26 cellular contexts compared by ENCODE assay signal in genomic region chr6:159642995-159643394, GRCh38.
"Had no signal": no experiment of that assay in that cellular context is flagged by ENCODE, and none has a peak within 500 bp of the region (broad histone marks: within the 10 kb centered on the region; RNA-seq: fewer than 3 reads in every experiment).

No MANE protein-coding gene starts in this region.

- ATAC-seq: stimulated activated effector memory CD8-positive, alpha-beta T cell treated with anti-CD3 and anti-CD28 coated beads, Interleukin-12 subunit alpha, Interleukin-12 subunit beta, amount 100 ng/mL, for 72 hours; stimulated activated memory B cell treated with anti-CD40 and anti-IgM and Interleukin-4, amounts not matched to agents 10 μg/mL and 1 μg/mL and 100 μg/mL, for 72 hours; stimulated activated naive B cell treated with anti-CD40 and anti-IgM and Interleukin-4, amounts not matched to agents 10 μg/mL and 1 μg/mL and 100 μg/mL, for 72 hours; stimulated activated naive CD8-positive, alpha-beta T cell treated with anti-CD3 and anti-CD28 coated beads, Interleukin-15, amount 100 ng/mL, for 72 hours; stimulated activated naive CD8-positive, alpha-beta T cell treated with anti-CD3 and anti-CD28 coated beads, Interleukin-15, Interleukin-2, amounts not matched to agents 100 U/mL and 50 U/mL, for 24 hours; upper lobe of right lung had no signal

- H3K4me1 ChIP-seq: stomach, suprapubic skin, testis, thyroid gland, tibial artery, transverse colon, upper lobe of left lung, upper lobe of right lung, uterus, vagina had no signal

- H3K36me3 ChIP-seq: suprapubic skin, thoracic aorta, thyroid gland, tibial nerve, transverse colon, upper lobe of left lung, upper lobe of right lung, uterus, vagina had no signal

- H3K9me3 ChIP-seq: suprapubic skin, testis, thoracic aorta, thyroid gland, tibial artery, tibial nerve, transverse colon, upper lobe of left lung, upper lobe of right lung, uterus, vagina had no signal

- DNase-seq: stimulated activated CD4-positive, alpha-beta T cell treated with anti-CD3 and anti-CD28 coated beads, Interleukin-2, amount 100 ng/mL, for 48 hours; stimulated activated CD4-positive, alpha-beta T cell treated with anti-CD3 and anti-CD28 coated beads, Interleukin-4, amount 100 ng/mL, for 1 hour; stimulated activated CD4-positive, alpha-beta T cell treated with anti-CD3 and anti-CD28 coated beads, Interleukin-4, amount 100 ng/mL, for 24 hours; stimulated activated CD4-positive, alpha-beta T cell treated with anti-CD3 and anti-CD28 coated beads, Interleukin-4, amount 100 ng/mL, for 4 hours; stimulated activated CD8-positive, alpha-beta memory T cell treated with anti-CD3 and anti-CD28 coated beads, Interleukin-4, amount 100 ng/mL, for 48 hours; stimulated activated naive B cell treated with anti-CD40 and anti-IgM and Interleukin-4, amounts not matched to agents 10 μg/mL and 1 μg/mL and 100 μg/mL, for 72 hours; stimulated activated naive CD4-positive, alpha-beta T cell; stimulated activated naive CD4-positive, alpha-beta T cell treated with Interleukin-2 at 50 U/mL for 16 hours; stimulated activated naive CD8-positive, alpha-beta T cell treated with anti-CD3 and anti-CD28 coated beads, Interleukin-15, amount 100 ng/mL, for 72 hours; stimulated activated naive CD8-positive, alpha-beta T cell treated with anti-CD3 and anti-CD28 coated beads, Interleukin-15, Interleukin-2, amounts not matched to agents 100 U/mL and 50 U/mL, for 24 hours; stomach; substantia nigra; testis; thyroid gland; tibial artery; transverse colon; trophoblast cell; upper lobe of left lung; upper lobe of right lung; uterus had no signal

- H3K27me3 ChIP-seq: stomach, suprapubic skin, testis, thyroid gland, tibial artery, tibial nerve, transverse colon, upper lobe of left lung, upper lobe of right lung, uterus, vagina had no signal

- H3K27ac ChIP-seq: stomach, suprapubic skin, testis, thoracic aorta, thyroid gland, tibial artery, tibial nerve, transverse colon, upper lobe of left lung, upper lobe of right lung, uterus, vagina had no signal

- H3K4me3 ChIP-seq: stomach, suprapubic skin, testis, thoracic aorta, thyroid gland, tibial artery, tibial nerve, transverse colon, upper lobe of left lung, upper lobe of right lung, uterus, vagina had no signal
